Comparison of ENCODE assay signal across 1 cellular context in the genomic region with DNA sequence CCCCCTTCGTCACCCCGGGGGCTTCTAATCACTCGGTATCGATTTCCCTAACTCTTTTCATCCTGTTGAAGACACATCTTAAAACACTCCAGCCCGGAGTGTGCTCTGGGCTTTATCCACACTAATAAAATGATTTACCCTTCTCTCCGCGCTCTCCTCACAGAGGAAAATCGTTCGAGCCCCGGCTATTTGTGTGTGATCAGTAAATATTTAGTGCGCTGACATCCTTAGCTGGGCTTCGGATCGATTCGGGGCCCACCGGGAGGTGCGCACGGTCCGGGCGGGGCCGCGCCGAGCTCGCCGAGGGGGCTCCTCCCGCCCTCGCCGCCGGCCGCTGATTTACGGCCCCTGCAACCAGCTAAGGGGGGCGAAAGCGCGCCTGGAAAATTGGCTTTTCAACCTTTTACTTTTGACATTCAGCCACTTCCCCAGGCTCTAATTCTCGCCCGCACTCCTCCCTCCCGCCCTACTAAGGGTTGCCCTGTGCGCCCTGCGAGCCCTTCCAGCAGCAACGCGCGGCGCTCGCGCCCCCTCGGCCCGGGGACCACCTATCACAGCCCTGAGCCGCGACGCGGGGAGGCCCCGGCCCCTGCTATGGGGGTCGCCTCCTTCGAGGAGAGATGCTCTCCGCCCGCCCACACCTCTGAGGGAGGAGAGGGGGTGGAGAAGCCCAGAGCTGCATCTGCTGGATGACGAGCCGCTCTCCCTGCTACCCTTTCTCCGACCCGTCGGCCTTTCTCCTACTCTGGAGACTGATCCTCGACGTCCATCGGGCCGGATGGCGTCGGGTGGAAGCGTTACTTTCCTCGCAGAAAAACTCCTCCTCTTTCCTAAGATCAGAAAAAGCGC.
TF ChIP-seq lines count a peak whose summit lies in the region.

No MANE protein-coding gene starts in this region.

TF ChIP-seq in SK-N-SH treated with all-trans-retinoic acid at 6 μM for 48 hours, 23 proteins besides CTCF, POLR2A, EP300 and RAD21 (continued from another document):
- no peak for TF ChIP-seq ESRRG (CRISPR knock-in tag; IDR thresholded peaks at IDR 0.05)
- TF ChIP-seq OSR1 (CRISPR knock-in tag; IDR thresholded peaks at IDR 0.05), result no peak
- no peak for TF ChIP-seq ISL1 (CRISPR knock-in tag; IDR thresholded peaks at IDR 0.05)
- TF ChIP-seq, protein P1, sequence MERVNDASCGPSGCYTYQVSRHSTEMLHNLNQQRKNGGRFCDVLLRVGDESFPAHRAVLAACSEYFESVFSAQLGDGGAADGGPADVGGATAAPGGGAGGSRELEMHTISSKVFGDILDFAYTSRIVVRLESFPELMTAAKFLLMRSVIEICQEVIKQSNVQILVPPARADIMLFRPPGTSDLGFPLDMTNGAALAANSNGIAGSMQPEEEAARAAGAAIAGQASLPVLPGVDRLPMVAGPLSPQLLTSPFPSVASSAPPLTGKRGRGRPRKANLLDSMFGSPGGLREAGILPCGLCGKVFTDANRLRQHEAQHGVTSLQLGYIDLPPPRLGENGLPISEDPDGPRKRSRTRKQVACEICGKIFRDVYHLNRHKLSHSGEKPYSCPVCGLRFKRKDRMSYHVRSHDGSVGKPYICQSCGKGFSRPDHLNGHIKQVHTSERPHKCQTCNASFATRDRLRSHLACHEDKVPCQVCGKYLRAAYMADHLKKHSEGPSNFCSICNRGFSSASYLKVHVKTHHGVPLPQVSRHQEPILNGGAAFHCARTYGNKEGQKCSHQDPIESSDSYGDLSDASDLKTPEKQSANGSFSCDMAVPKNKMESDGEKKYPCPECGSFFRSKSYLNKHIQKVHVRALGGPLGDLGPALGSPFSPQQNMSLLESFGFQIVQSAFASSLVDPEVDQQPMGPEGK (CRISPR knock-in tag; IDR thresholded peaks at IDR 0.05; ENCODE audit: borderline replicate concordance), result no peak
- TF ChIP-seq, protein P2, sequence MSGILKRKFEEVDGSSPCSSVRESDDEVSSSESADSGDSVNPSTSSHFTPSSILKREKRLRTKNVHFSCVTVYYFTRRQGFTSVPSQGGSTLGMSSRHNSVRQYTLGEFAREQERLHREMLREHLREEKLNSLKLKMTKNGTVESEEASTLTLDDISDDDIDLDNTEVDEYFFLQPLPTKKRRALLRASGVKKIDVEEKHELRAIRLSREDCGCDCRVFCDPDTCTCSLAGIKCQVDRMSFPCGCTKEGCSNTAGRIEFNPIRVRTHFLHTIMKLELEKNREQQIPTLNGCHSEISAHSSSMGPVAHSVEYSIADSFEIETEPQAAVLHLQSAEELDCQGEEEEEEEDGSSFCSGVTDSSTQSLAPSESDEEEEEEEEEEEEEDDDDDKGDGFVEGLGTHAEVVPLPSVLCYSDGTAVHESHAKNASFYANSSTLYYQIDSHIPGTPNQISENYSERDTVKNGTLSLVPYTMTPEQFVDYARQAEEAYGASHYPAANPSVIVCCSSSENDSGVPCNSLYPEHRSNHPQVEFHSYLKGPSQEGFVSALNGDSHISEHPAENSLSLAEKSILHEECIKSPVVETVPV (CRISPR knock-in tag; IDR thresholded peaks at IDR 0.05), result no peak
- no peak for TF ChIP-seq BACH2 (CRISPR knock-in tag; IDR thresholded peaks at IDR 0.05; ENCODE audit: borderline replicate concordance)
- no peak for TF ChIP-seq CSDC2 (CRISPR knock-in tag; IDR thresholded peaks at IDR 0.05)
- no peak for TF ChIP-seq ZC3H10 (CRISPR knock-in tag; IDR thresholded peaks at IDR 0.05)
